In genomic region chr2:230416061-230416721, GRCh38 we compare ENCODE assay signal across 1 cellular context.
TF ChIP-seq lines count a peak whose summit lies in the region.

Gene SP100 (plus strand): TSS chr2:230416201. CDS start chr2:230416297, 96 bp downstream.

TF ChIP-seq in HepG2, 621 proteins besides CTCF, POLR2A, EP300 and RAD21 (continued from another document and continues in another):
- TF ChIP-seq CREB3 (CRISPR knock-in tag; IDR thresholded peaks at IDR 0.05), result no peak
- no peak for TF ChIP-seq TCF12 (IDR thresholded peaks at IDR 0.05)
- TF ChIP-seq TCF12 (CRISPR knock-in tag; IDR thresholded peaks at IDR 0.05), result peak; percentile 23; the same call in 1 of the 2 replicates
- TF ChIP-seq HINFP (CRISPR knock-in tag; IDR thresholded peaks at IDR 0.05; ENCODE audit: low read depth), result no peak
- TF ChIP-seq KDM3A (CRISPR knock-in tag; IDR thresholded peaks at IDR 0.05; ENCODE audit: low read depth), result peak; percentile 38; the same call in 1 of the 2 replicates
- peak; percentile 93 for TF ChIP-seq KAT7 (CRISPR knock-in tag; IDR thresholded peaks at IDR 0.05; ENCODE audit: borderline replicate concordance)
- TF ChIP-seq ZNF501 (CRISPR knock-in tag; IDR thresholded peaks at IDR 0.05), result peak; percentile 81
- no peak for TF ChIP-seq SRSF1 (optimal IDR thresholded peaks at IDR 0.05; ENCODE audit: low read depth, low read length)
- peak; percentile 30; the same call in 1 of the 2 replicates for TF ChIP-seq ZNF460 (CRISPR knock-in tag; IDR thresholded peaks at IDR 0.05; ENCODE audit: borderline replicate concordance)
- TF ChIP-seq ZNF556 (CRISPR knock-in tag; IDR thresholded peaks at IDR 0.05; ENCODE audit: borderline replicate concordance), result no peak
- TF ChIP-seq ZNF576 (CRISPR knock-in tag; IDR thresholded peaks at IDR 0.05), result no peak
- TF ChIP-seq ZNF850 (CRISPR knock-in tag; conservative IDR thresholded peaks at IDR 0.05), result no peak
- no peak for TF ChIP-seq TRAFD1 (CRISPR knock-in tag; IDR thresholded peaks at IDR 0.05; ENCODE audit: borderline replicate concordance)
- TF ChIP-seq ZNF740 (CRISPR knock-in tag; IDR thresholded peaks at IDR 0.05), result no peak
- no peak for TF ChIP-seq DPF2 (CRISPR knock-in tag; IDR thresholded peaks at IDR 0.05; ENCODE audit: borderline replicate concordance, low read depth)
- peak; percentile 75 for TF ChIP-seq ZBTB20 (CRISPR knock-in tag; IDR thresholded peaks at IDR 0.05; ENCODE audit: borderline replicate concordance, low read depth)
- peak; percentile 70 for TF ChIP-seq USF2 (IDR thresholded peaks at IDR 0.05; ENCODE audit: low read depth, low read length)
- TF ChIP-seq USF2 (CRISPR knock-in tag; IDR thresholded peaks at IDR 0.05; ENCODE audit: borderline replicate concordance), result peak; percentile 75; the same call in 1 of the 2 replicates
- TF ChIP-seq ERF (CRISPR knock-in tag; IDR thresholded peaks at IDR 0.05), result peak; percentile 71
- TF ChIP-seq ZNF138 (CRISPR knock-in tag; IDR thresholded peaks at IDR 0.05; ENCODE audit: low read depth), result no peak
- no peak for TF ChIP-seq RNF219 (CRISPR knock-in tag; IDR thresholded peaks at IDR 0.05)
- no peak for TF ChIP-seq ARNT2 (CRISPR knock-in tag; IDR thresholded peaks at IDR 0.05; ENCODE audit: low read depth)
- TF ChIP-seq SATB2 (CRISPR knock-in tag; IDR thresholded peaks at IDR 0.05), result no peak
- no peak for TF ChIP-seq PLSCR1 (CRISPR knock-in tag; IDR thresholded peaks at IDR 0.05; ENCODE audit: borderline replicate concordance)
- TF ChIP-seq ZBTB44 (CRISPR knock-in tag; IDR thresholded peaks at IDR 0.05), result 0 out of 2 replicates have a peak, but pooled peaks have one; percentile 62
- TF ChIP-seq POLR2G (IDR thresholded peaks at IDR 0.05; ENCODE audit: low read depth, low read length), result peak; percentile 97
- TF ChIP-seq XRCC5 (optimal IDR thresholded peaks at IDR 0.05; ENCODE audit: low read length), result peak; percentile 92
- TF ChIP-seq E2F1 (CRISPR knock-in tag; IDR thresholded peaks at IDR 0.05), result no peak
- TF ChIP-seq LBX2 (CRISPR knock-in tag; IDR thresholded peaks at IDR 0.05; ENCODE audit: borderline replicate concordance), result no peak
- TF ChIP-seq U2AF1 (optimal IDR thresholded peaks at IDR 0.05; ENCODE audit: low read depth, low read length), result no peak
- no peak for TF ChIP-seq GRHL1 (CRISPR knock-in tag; conservative IDR thresholded peaks at IDR 0.05)
- 0 out of 2 replicates have a peak, but pooled peaks have one; percentile 21 for TF ChIP-seq SKIL (CRISPR knock-in tag; IDR thresholded peaks at IDR 0.05; ENCODE audit: borderline replicate concordance)
- TF ChIP-seq POGK (CRISPR knock-in tag; conservative IDR thresholded peaks at IDR 0.05), result peak; percentile 19; the same call in 1 of the 2 replicates
- no peak for TF ChIP-seq HNF4A (CRISPR knock-in tag; IDR thresholded peaks at IDR 0.05)
- peak; percentile 52; the same call in 1 of the 2 replicates for TF ChIP-seq NR2C2 (CRISPR knock-in tag; IDR thresholded peaks at IDR 0.05; ENCODE audit: borderline replicate concordance)
- TF ChIP-seq FOSL2 (CRISPR knock-in tag; IDR thresholded peaks at IDR 0.05), result peak; percentile 84
- TF ChIP-seq ZNF709 (CRISPR knock-in tag; IDR thresholded peaks at IDR 0.05), result peak; percentile 84
- 0 out of 2 replicates have a peak, but pooled peaks have one; percentile 43 for TF ChIP-seq ZNF441 (CRISPR knock-in tag; IDR thresholded peaks at IDR 0.05; ENCODE audit: borderline replicate concordance)
